In the genomic region with DNA sequence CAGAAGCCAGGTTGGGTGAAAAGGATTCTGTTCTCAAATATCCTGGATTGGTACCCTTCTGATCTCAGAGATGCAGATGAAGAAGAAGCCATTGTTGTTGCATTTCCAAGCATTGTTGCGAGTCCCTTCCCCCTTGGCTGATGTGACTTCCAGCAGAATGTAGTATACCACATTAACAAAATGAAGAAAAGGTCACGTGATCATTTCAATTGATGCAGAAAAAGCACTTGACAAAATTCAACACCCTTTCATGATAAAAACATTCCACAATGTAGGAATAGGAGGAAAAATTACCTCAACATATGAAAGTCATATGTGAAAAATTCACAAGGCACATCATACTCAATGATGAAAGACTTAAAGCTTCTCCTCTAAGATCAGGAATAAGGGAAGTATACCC, we compare ENCODE assay signal across 19 cellular contexts.
DNase-seq lines count a peak whose midpoint lies in the region; ATAC-seq, FAIRE-seq and TF ChIP-seq lines count a peak whose summit lies in the region.
"Had no signal": no experiment of that assay in that cellular context is flagged by ENCODE, and none has a peak within 500 bp of the region (broad histone marks: within the 10 kb centered on the region; RNA-seq: fewer than 3 reads in every experiment).

No MANE protein-coding gene starts in this region.

- H4K20me1 ChIP-seq in GM12878 (ENCODE audit: control insufficient read depth, insufficient read depth) (no peaks in the 10 kb centered on the region), OCI-LY7 (ENCODE audit: insufficient read depth, low read length) (no peaks in the 10 kb centered on the region), H9 (ENCODE audit: control insufficient read depth, insufficient read depth, insufficient read length) (no peaks in the 10 kb centered on the region)

- H3K79me2 ChIP-seq in GM12878 (ENCODE audit: control insufficient read depth, insufficient read depth, low read length), result no peaks in the 10 kb centered on the region
- H3K79me2 ChIP-seq in OCI-LY7 (ENCODE audit: insufficient read depth, low read depth, low read length), result no peaks in the 10 kb centered on the region
- no peaks in the 10 kb centered on the region for H3K79me2 ChIP-seq in H9 (ENCODE audit: insufficient read depth, low read length)

- H3K9ac ChIP-seq in GM12878 (ENCODE audit: control insufficient read depth, insufficient read depth, low read length), result no peak overlapping the region
- no peak overlapping the region for H3K9ac ChIP-seq in neuronal stem cell (ENCODE audit: low read depth, low read length, poor library complexity)
- no peak overlapping the region for H3K9ac ChIP-seq in H9 (ENCODE audit: extremely low read depth, insufficient read length, low read length)
- H3K9ac ChIP-seq: GM23248 had no signal

- TF ChIP-seq RAD21 in A549 (conservative IDR thresholded peaks at IDR 0.05 in 1 of 2, IDR thresholded peaks at IDR 0.05 in 1 of 2) (no peak), GM12878 (IDR thresholded peaks at IDR 0.05; ENCODE audit: insufficient read depth, low read depth, low read length) (no peak)

- POLR2A ChIA-PET in A549 (lab: Yijun Ruan, JAX), result no interaction called here
- POLR2A ChIA-PET in GM12878 (lab: Charles Lee), result interaction anchor here (0.5 kb wide), 1 partner anchor 50 kb away, joined by 3 read pairs; no protein-coding TSS in a partner anchor
- POLR2A ChIA-PET in OCI-LY7 (lab: Charles Lee), result no interaction called here

- H4K91ac ChIP-seq in neuronal stem cell (ENCODE audit: low read depth, low read length, poor library complexity), result no peak overlapping the region
- H4K91ac ChIP-seq in H9 (ENCODE audit: insufficient read length, low read depth, low read length), result no peak overlapping the region

- peak; percentile 51 for FAIRE-seq in A549 (lab: Jason Lieb, UNC)
- FAIRE-seq in H54 (lab: Jason Lieb, UNC), result peak; percentile 76
- FAIRE-seq in GM12878 (lab: Jason Lieb, UNC), result no peak
- FAIRE-seq: GM19239 had no signal

- no peak overlapping the region for H3T11ph ChIP-seq in H9 (ENCODE audit: low read length)

- H3K27ac Mint-ChIP-seq in H9, result no peak overlapping the region
- H3K27ac Mint-ChIP-seq: CD4-positive, alpha-beta memory T cell had no signal

- no peak overlapping the region for H3K56ac ChIP-seq in H9 (ENCODE audit: insufficient read length, low read depth, low read length)

- H3K23ac ChIP-seq in neuronal stem cell (ENCODE audit: low read depth, low read length, poor library complexity) (no peak overlapping the region), H9 (ENCODE audit: insufficient read length, low read depth, low read length) (no peak overlapping the region)

- no peak for ATAC-seq in A549
- no peak for ATAC-seq in GM12878
- ATAC-seq: HCT116 had no signal

- no peak overlapping the region for H3K18ac ChIP-seq in neuronal stem cell (ENCODE audit: low read length)
- H3K18ac ChIP-seq in H9 (ENCODE audit: insufficient read length, low read depth, low read length), result no peak overlapping the region

- intact Hi-C loops in GM12878 (cut with micrococcal nuclease; ENCODE audit: unreplicated experiment), result no loop called here
- intact Hi-C loops in OCI-LY7 (cut with micrococcal nuclease; ENCODE audit: unreplicated experiment), result no loop called here

- DNase-seq in A549 (ENCODE audit: low read depth in 1 of 2, low spot score in 1 of 2) (no peak), H54 (ENCODE audit: insufficient read length, low spot score) (no peak), GM12878 (ENCODE audit: low read depth, low spot score) (no peak), neuronal stem cell (ENCODE audit: low spot score) (no peak), NCI-H2107 treated with DMSO at 0.1 percent for 48 hours (lab: John Stamatoyannopoulos, UW; ENCODE audit: unreplicated experiment) (no peak), OCI-LY7 (ENCODE audit: low spot score) (no peak), H9 (no peak)
- DNase-seq: 8988T; C1 segment of cervical spinal cord; Calu3; CD4-positive, alpha-beta memory T cell; COR-L47; DMS53; DMS79 treated with DMSO at 0.1 percent for 48 hours; GF-D8; GM23248; H7 had no signal

- H2BK5ac ChIP-seq in neuronal stem cell (ENCODE audit: low read length) (no peak overlapping the region), H9 (ENCODE audit: insufficient read length, low read length) (no peak overlapping the region)

- no peak overlapping the region for H3K4me3 Mint-ChIP-seq in H9
- H3K4me3 Mint-ChIP-seq: CD4-positive, alpha-beta memory T cell had no signal

- CTCF ChIA-PET in A549 (lab: Yijun Ruan, JAX) (no interaction called here), GM12878 (lab: Yijun Ruan, JAX) (interaction anchor here (1.2 to 1.4 kb wide), 2 partner anchors 8 to 31 kb away, joined by 3 to 4 read pairs; no protein-coding TSS in a partner anchor), OCI-LY7 (lab: Charles Lee; ENCODE audit: unreplicated experiment) (no interaction called here)

- H3K27me3 Mint-ChIP-seq in H9 (ENCODE audit: low read depth), result no peaks in the 10 kb centered on the region

- no peak overlapping the region for H3K4ac ChIP-seq in neuronal stem cell (ENCODE audit: low read length)
- no peak overlapping the region for H3K4ac ChIP-seq in H9 (ENCODE audit: low read depth, low read length)

- H3K79me1 ChIP-seq in neuronal stem cell (ENCODE audit: low read depth, low read length) (no peaks in the 10 kb centered on the region), H9 (ENCODE audit: insufficient read depth, low read depth, low read length, poor library complexity, severe bottlenecking) (no peaks in the 10 kb centered on the region)

- H3K4me1 ChIP-seq in A549 (no peaks in the 10 kb centered on the region), GM12878 (ENCODE audit: control insufficient read depth, insufficient read depth, low read length) (no peaks in the 10 kb centered on the region; the same call in 1 of the 2 replicates), neuronal stem cell (ENCODE audit: control insufficient read depth in 2 of 2, insufficient read depth in 1 of 2, low read depth in 1 of 2, low read length in 2 of 2) (peaks cover 0 to 4% of the 10 kb centered on the region in 2 donors), OCI-LY7 (ENCODE audit: insufficient read depth, low read length, poor library complexity, severe bottlenecking) (no peaks in the 10 kb centered on the region), H9 (ENCODE audit: insufficient read depth, low read length) (no peaks in the 10 kb centered on the region; the same call in 1 of the 2 replicates)

- no peak overlapping the region for H2AK5ac ChIP-seq in neuronal stem cell (ENCODE audit: low read depth, low read length)
- no peak overlapping the region for H2AK5ac ChIP-seq in H9 (ENCODE audit: insufficient read length, low read length)

- no peak for TF ChIP-seq POLR2A in A549 (IDR thresholded peaks at IDR 0.05; ENCODE audit: low read length)
- no peak for TF ChIP-seq POLR2A in H54 (IDR thresholded peaks at IDR 0.05; ENCODE audit: low read depth, low read length)
- no peak for TF ChIP-seq POLR2A in GM12878 (IDR thresholded peaks at IDR 0.05; ENCODE audit: low read depth, low read length)

- H4K5ac ChIP-seq in H9 (ENCODE audit: insufficient read length, low read depth, low read length), result no peak overlapping the region

- peaks cover 0 to 4% (median 1%) of the 10 kb centered on the region in 3 experiments; a peak in 3 of 7 replicates for H3K36me3 Mint-ChIP-seq in H9 (ENCODE audit: insufficient read depth in 1 of 3, low read depth in 3 of 3)
- H3K36me3 Mint-ChIP-seq: CD4-positive, alpha-beta memory T cell had no signal

- TF ChIP-seq EP300 in A549 (IDR thresholded peaks at IDR 0.05) (no peak), GM12878 (IDR thresholded peaks at IDR 0.05; ENCODE audit: borderline replicate concordance in 1 of 2, control insufficient read depth in 1 of 2, low read depth in 2 of 2, low read length in 2 of 2) (no peak)

- H3K14ac ChIP-seq in neuronal stem cell (ENCODE audit: low read length) (no peak overlapping the region), H9 (ENCODE audit: insufficient read depth, low read length) (no peak overlapping the region)

- peaks cover 0 to 2% of the 10 kb centered on the region in 2 experiments; a peak in 3 of 5 replicates for H3K9me3 Mint-ChIP-seq in H9

- H3K36me3 ChIP-seq in GM12878 (ENCODE audit: control insufficient read depth in 2 of 2, insufficient read depth in 2 of 2, low read length in 1 of 2) (no peaks in the 10 kb centered on the region), neuronal stem cell (replicated peaks in 1 of 2; ENCODE audit: control insufficient read depth in 2 of 2, insufficient read depth in 2 of 2, low read length in 2 of 2) (no peaks in the 10 kb centered on the region), OCI-LY7 (ENCODE audit: insufficient read depth, low read length) (no peaks in the 10 kb centered on the region)

- H3K4me2 ChIP-seq in A549 (no peak overlapping the region), GM12878 (ENCODE audit: control insufficient read depth, insufficient read depth) (no peak overlapping the region), neuronal stem cell (ENCODE audit: insufficient read depth, low read length, poor library complexity, severe bottlenecking) (no peak overlapping the region), OCI-LY7 (ENCODE audit: low read length) (no peak overlapping the region), H9 (ENCODE audit: insufficient read depth, insufficient read length, low read length) (no peak overlapping the region)

- H2BK120ac ChIP-seq in neuronal stem cell (ENCODE audit: low read depth, low read length), result no peak overlapping the region
- H2BK120ac ChIP-seq in H9 (ENCODE audit: low read depth, low read length, poor library complexity, severe bottlenecking), result no peak overlapping the region

- SMC1A ChIA-PET in GM12878 (lab: Charles Lee; ENCODE audit: uncharacterized antibody, unreplicated experiment), result interaction anchor here (1.7 kb wide), 1 partner anchor 31 kb away, joined by 6 read pairs; no protein-coding TSS in a partner anchor

- no peak overlapping the region for H2BK20ac ChIP-seq in H9 (ENCODE audit: low read depth, low read length, poor library complexity, severe bottlenecking)

- H3K27me3 ChIP-seq in GM12878 (replicated peaks in 1 of 2; ENCODE audit: control insufficient read depth in 2 of 2, insufficient read depth in 2 of 2, low read length in 1 of 2), result no peaks in the 10 kb centered on the region
- no peaks in the 10 kb centered on the region for H3K27me3 ChIP-seq in neuronal stem cell (ENCODE audit: control insufficient read depth in 3 of 3, insufficient read depth in 3 of 3, low read depth in 1 of 3, low read length in 3 of 3)
- no peaks in the 10 kb centered on the region for H3K27me3 ChIP-seq in H9 (ENCODE audit: insufficient read depth, low read length)

- no peak for TF ChIP-seq CTCF in A549 (IDR thresholded peaks at IDR 0.05)
- TF ChIP-seq CTCF in GM12878 (IDR thresholded peaks at IDR 0.05 in 2 of 3, conservative IDR thresholded peaks at IDR 0.05 in 1 of 3; ENCODE audit: control insufficient read depth in 2 of 3, extremely low read depth in 1 of 3, insufficient read depth in 1 of 3, low read depth in 3 of 3, low read length in 3 of 3), result no peak
- no peak for TF ChIP-seq CTCF in OCI-LY7 (conservative IDR thresholded peaks at IDR 0.05; ENCODE audit: low read length)
- TF ChIP-seq CTCF in H9 (conservative IDR thresholded peaks at IDR 0.05), result no peak

- H2BK15ac ChIP-seq in neuronal stem cell (ENCODE audit: low read length) (no peak overlapping the region), H9 (ENCODE audit: low read depth, low read length) (no peak overlapping the region)

- RAD21 ChIA-PET in GM12878 (lab: Charles Lee; ENCODE audit: unreplicated experiment), result no interaction called here

- H4K8ac ChIP-seq in neuronal stem cell (ENCODE audit: low read depth, low read length), result no peak overlapping the region
- no peak overlapping the region for H4K8ac ChIP-seq in H9 (replicated peaks; ENCODE audit: insufficient read length, low read depth, low read length)

- H3K4me3 ChIP-seq in A549 (no peak overlapping the region), GM12878 (no peak overlapping the region), neuronal stem cell (ENCODE audit: low read length in 2 of 2) (no peak overlapping the region), OCI-LY7 (ENCODE audit: low read depth, low read length, poor library complexity, severe bottlenecking) (no peak overlapping the region)
- H3K4me3 ChIP-seq: GM23248 had no signal

- BruUV-seq in GM12878 (replicated peaks; lab: Mats Ljungman, UMichigan) (no TSS peak), OCI-LY7 (replicated peaks; lab: Mats Ljungman, UMichigan) (no TSS peak)

- no peaks in the 10 kb centered on the region for H3K23me2 ChIP-seq in H9 (ENCODE audit: insufficient read length, low read depth, low read length, poor library complexity, severe bottlenecking)

- H3K4me1 Mint-ChIP-seq in H9, result peaks cover 4 to 5% of the 10 kb centered on the region in 2 experiments
- H3K4me1 Mint-ChIP-seq: CD4-positive, alpha-beta memory T cell had no signal

- H2AFZ ChIP-seq in GM12878 (ENCODE audit: control insufficient read depth, low read depth, low read length) (no peak overlapping the region), neuronal stem cell (ENCODE audit: low read length) (peak overlapping the region; percentile 7), OCI-LY7 (ENCODE audit: low read length) (no peak overlapping the region), H9 (ENCODE audit: low read length) (no peak overlapping the region)
- H2AFZ ChIP-seq: GM23248 had no signal

- no peak overlapping the region for H2BK12ac ChIP-seq in neuronal stem cell (ENCODE audit: low read length)
- no peak overlapping the region for H2BK12ac ChIP-seq in H9 (ENCODE audit: insufficient read length, low read depth, low read length)

- in situ Hi-C loops in GM12878 (cut with MboI), result no loop called here

- no peaks in the 10 kb centered on the region for H3K9me2 ChIP-seq in OCI-LY7 (ENCODE audit: insufficient read depth, low read length)

- H3K27ac ChIP-seq in A549 (no peak overlapping the region), GM12878 (ENCODE audit: control insufficient read depth, insufficient read depth) (no peak overlapping the region), neuronal stem cell (replicated peaks; ENCODE audit: low read length) (no peak overlapping the region), OCI-LY7 (ENCODE audit: low read depth, low read length, poor library complexity, severe bottlenecking) (no peak overlapping the region), H9 (ENCODE audit: insufficient read length, low read depth, low read length) (no peak overlapping the region)
- H3K27ac ChIP-seq: GM23248 had no signal

- H3K9me3 ChIP-seq in A549 (no peaks in the 10 kb centered on the region), GM12878 (replicated peaks; ENCODE audit: control insufficient read depth, insufficient read depth, low read length) (no peaks in the 10 kb centered on the region), neuronal stem cell (replicated peaks in 1 of 2; ENCODE audit: control insufficient read depth in 2 of 2, insufficient read depth in 1 of 2, low read depth in 1 of 2, low read length in 2 of 2) (no peaks in the 10 kb centered on the region), OCI-LY7 (ENCODE audit: low read length) (no peaks in the 10 kb centered on the region), H9 (ENCODE audit: control insufficient read depth, low read depth, low read length) (no peaks in the 10 kb centered on the region)

- 53% methylated on average over 2 of the region's 2 CpGs for WGBS in A549 (ENCODE audit: missing lambda C conversion rate)
- WGBS in GM12878 (ENCODE audit: insufficient coverage, insufficient replicate concordance, low lambda C conversion rate, missing lambda C conversion rate), result 18% methylated on average over 2 of the region's 2 CpGs
- no CpG with 5 or more reads among the region's 2 CpGs for WGBS in neuronal stem cell (ENCODE audit: extremely low coverage in 2 of 2, insufficient read length in 2 of 2, insufficient replicate concordance in 1 of 2), 2 donors
- no CpG with 5 or more reads among the region's 2 CpGs for whole genome bisulfite sequencing in H9 (ENCODE audit: extremely low coverage, insufficient read length, low lambda C conversion rate)
